ENCODE assay signal across 1 cellular context in the genomic region with DNA sequence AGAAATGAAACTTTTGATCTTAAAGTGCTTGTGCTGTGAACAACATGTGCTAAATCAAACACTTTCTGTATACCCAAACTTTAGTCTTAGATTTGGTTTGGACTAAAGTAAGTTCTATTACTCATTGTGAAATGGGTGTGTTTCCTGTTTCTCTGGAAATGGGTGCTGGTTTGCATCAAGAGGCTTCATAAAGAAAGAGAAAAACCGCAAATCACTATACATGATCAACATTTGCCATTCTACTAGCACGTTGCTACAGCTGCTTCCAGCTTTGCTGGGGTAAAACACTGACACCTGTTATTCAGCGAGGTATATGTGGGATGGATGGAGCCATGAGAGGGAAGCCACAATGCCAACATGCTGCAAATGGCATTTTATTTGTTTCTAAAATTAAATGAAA.
TF ChIP-seq lines count a peak whose summit lies in the region.

No MANE protein-coding gene starts in this region.

TF ChIP-seq in HepG2, 621 proteins besides CTCF, POLR2A, EP300 and RAD21 (continued from another document):
- TF ChIP-seq, protein P1, sequence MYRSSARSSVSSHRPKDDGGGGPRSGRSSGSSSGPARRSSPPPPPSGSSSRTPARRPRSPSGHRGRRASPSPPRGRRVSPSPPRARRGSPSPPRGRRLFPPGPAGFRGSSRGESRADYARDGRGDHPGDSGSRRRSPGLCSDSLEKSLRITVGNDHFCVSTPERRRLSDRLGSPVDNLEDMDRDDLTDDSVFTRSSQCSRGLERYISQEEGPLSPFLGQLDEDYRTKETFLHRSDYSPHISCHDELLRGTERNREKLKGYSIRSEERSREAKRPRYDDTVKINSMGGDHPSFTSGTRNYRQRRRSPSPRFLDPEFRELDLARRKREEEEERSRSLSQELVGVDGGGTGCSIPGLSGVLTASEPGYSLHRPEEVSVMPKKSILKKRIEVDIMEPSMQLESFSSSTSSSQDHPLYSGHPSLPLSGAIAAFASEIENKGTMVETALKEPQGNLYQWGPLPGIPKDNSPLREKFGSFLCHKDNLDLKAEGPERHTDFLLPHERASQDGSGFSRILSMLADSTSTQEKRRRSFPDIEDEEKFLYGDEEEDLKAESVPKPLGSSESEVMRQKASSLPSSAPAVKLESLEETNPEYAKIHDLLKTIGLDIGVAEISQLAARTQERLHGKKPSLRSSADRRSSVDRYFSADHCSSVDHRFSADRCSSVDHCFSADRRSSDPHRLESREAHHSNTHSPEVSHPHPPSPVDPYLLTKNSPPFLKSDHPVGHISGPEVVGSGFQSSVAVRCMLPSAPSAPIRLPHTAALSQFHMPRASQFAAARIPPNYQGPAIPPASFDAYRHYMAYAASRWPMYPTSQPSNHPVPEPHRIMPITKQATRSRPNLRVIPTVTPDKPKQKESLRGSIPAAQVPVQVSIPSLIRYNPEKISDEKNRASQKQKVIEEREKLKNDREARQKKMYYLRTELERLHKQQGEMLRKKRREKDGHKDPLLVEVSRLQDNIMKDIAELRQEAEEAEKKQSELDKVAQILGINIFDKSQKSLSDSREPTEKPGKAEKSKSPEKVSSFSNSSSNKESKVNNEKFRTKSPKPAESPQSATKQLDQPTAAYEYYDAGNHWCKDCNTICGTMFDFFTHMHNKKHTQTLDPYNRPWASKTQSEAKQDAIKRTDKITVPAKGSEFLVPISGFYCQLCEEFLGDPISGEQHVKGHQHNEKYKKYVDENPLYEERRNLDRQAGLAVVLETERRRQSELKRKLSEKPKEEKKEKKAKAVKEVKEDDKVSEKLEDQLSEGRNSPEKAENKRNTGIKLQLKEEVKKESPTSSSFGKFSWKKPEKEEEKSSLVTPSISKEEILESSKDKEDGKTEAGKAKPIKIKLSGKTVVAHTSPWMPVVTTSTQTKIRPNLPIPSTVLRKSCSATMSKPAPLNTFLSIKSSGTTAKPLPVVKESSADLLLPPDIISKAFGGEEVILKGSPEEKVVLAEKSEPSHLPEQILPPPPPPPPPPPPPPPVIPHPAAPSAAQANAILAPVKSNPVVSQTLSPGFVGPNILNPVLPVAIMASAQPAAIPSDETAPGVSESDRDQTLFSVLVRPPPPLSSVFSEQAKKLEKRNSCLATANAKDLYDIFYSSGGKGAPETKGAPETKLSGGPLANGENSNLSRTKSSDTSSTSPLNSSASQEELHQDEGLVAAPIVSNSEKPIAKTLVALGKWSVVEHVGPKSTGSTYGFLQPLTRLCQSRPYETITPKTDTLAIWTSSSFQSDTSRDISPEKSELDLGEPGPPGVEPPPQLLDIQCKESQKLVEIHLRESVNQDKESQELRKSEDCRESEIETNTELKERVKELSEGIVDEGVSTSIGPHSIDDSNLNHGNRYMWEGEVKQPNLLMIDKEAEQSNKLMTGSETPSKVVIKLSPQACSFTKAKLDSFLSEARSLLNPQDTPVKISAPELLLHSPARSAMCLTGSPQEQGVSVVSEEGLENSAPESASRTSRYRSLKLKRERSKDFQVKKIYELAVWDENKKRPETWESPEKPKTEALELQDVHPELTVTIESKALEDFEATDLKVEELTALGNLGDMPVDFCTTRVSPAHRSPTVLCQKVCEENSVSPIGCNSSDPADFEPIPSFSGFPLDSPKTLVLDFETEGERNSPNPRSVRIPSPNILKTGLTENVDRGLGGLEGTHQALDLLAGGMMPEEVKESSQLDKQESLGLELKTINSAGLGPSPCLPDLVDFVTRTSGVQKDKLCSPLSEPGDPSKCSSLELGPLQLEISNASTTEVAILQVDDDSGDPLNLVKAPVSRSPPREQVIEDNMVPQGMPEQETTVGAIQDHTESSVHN (CRISPR knock-in tag; IDR thresholded peaks at IDR 0.05) = no peak
TF ChIP-seq in HepG2: peak in this region for 0.
